Comparison of ENCODE assay signal across 17 cellular contexts in genomic region chr18:61459896-61460295, GRCh38.
"Had no signal": no experiment of that assay in that cellular context is flagged by ENCODE, and none has a peak within 500 bp of the region (broad histone marks: within the 10 kb centered on the region; RNA-seq: fewer than 3 reads in every experiment).

No MANE protein-coding gene starts in this region.

- H3K4me1 ChIP-seq: sigmoid colon, SJSA1, tibial artery had no signal

- H3K4me1 Mint-ChIP-seq: activated T-helper 17 cell treated with anti-CD3 and anti-CD28 coated beads, Interleukin-2, amount 50 U/mL, for 72 hours; stimulated activated memory B cell treated with anti-CD40 and anti-IgM and Interleukin-4, amounts not matched to agents 10 μg/mL and 1 μg/mL and 100 μg/mL, for 72 hours had no signal

- H3K27me3 Mint-ChIP-seq: effector memory CD8-positive, alpha-beta T cell had no signal

- H3K4me3 ChIP-seq: hepatocyte, sigmoid colon, SJSA1, tibial artery had no signal

- H3K9me3 ChIP-seq: sigmoid colon, SJSA1, tibial artery had no signal

- H3K27ac ChIP-seq: epithelial cell of prostate, hepatocyte, sigmoid colon, SJSA1, tibial artery had no signal

- DNase-seq: activated CD4-positive, alpha-beta T cell treated with anti-CD3 and anti-CD28 coated beads, Interleukin-2, amount 50 U/mL, for 1 hour; activated CD4-positive, CD25-positive, alpha-beta regulatory T cell; activated naive CD4-positive, alpha-beta T cell treated with Interleukin-2 at 50 U/mL for 16 hours; activated T-cell treated with anti-CD3 and anti-CD28 coated beads for 4 hours; central memory CD4-positive, alpha-beta T cell; cortex of kidney; effector memory CD8-positive, alpha-beta T cell; sigmoid colon; stimulated activated CD4-positive, alpha-beta T cell treated with anti-CD3 and anti-CD28 coated beads, Interleukin-12 subunit alpha, Interleukin-12 subunit beta, amount 100 ng/mL, for 4 hours; tibial artery had no signal

- H3K36me3 ChIP-seq: sigmoid colon, SJSA1, tibial artery had no signal

- H3K27ac Mint-ChIP-seq: activated T-helper 17 cell treated with anti-CD3 and anti-CD28 coated beads, Interleukin-2, amount 50 U/mL, for 72 hours; effector memory CD8-positive, alpha-beta T cell; stimulated activated memory B cell treated with anti-CD40 and anti-IgM and Interleukin-4, amounts not matched to agents 10 μg/mL and 1 μg/mL and 100 μg/mL, for 72 hours; T-helper 2 cell treated with Interferon-gamma antibody and Interleukin-4, amounts not matched to agents 5 μg/mL and 100 μg/mL, for 36 hours had no signal

- H3K4me3 Mint-ChIP-seq: activated T-helper 17 cell treated with anti-CD3 and anti-CD28 coated beads, Interleukin-2, amount 50 U/mL, for 72 hours; effector memory CD8-positive, alpha-beta T cell; neural crest cell; stimulated activated memory B cell treated with anti-CD40 and anti-IgM and Interleukin-4, amounts not matched to agents 10 μg/mL and 1 μg/mL and 100 μg/mL, for 72 hours; T-helper 2 cell treated with Interferon-gamma antibody and Interleukin-4, amounts not matched to agents 5 μg/mL and 100 μg/mL, for 36 hours had no signal

- H3K9me3 Mint-ChIP-seq: activated T-helper 17 cell treated with anti-CD3 and anti-CD28 coated beads, Interleukin-2, amount 50 U/mL, for 72 hours; neural crest cell; stimulated activated memory B cell treated with anti-CD40 and anti-IgM and Interleukin-4, amounts not matched to agents 10 μg/mL and 1 μg/mL and 100 μg/mL, for 72 hours; T-helper 2 cell treated with Interferon-gamma antibody and Interleukin-4, amounts not matched to agents 5 μg/mL and 100 μg/mL, for 36 hours had no signal

- H3K36me3 Mint-ChIP-seq: stimulated activated memory B cell treated with anti-CD40 and anti-IgM and Interleukin-4, amounts not matched to agents 10 μg/mL and 1 μg/mL and 100 μg/mL, for 72 hours had no signal

- H3K27me3 ChIP-seq: hepatocyte, sigmoid colon, tibial artery had no signal
